8 cellular contexts compared by ENCODE assay signal in the genomic region with DNA sequence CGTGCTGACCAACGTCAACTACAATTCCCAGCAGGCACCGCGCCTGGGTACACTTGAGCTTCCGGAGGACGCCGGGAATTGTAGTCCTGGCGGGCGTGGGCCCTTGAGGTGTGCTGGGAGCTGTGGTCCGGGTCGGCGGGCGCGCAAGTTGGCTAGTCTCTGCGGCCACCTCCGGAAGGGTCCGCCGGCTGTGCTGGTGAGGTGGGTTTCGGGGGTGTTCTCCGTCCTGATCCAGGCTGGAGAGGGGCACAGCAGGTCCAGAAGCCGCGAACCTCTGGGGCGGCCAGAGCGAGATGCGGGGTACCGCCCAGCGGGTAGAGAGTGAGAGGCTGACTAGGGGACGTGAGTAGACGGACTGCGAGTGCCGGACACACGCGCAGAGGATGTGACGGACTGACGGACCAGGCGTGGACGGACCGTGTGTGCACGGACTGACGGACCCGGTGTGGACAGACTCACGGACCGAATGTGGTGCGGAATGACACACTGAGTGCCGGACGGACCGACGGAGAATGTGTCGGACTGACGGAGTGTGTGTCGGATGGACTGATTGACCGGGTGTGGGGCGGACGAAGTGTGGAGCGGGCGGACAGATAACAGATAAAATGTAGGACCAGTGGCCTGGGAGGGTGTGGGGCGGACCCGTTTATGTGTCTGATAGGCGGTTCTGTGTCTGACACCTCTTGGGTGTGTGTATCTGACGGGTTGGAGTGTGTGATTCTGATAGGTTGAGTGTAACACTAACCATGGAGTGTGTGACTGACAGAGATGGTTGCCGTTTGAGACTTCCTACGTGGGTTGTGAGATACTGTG. TPM values are rescaled to one million over a fixed set of nuclear protein-coding genes. Genes with fewer than 3 reads are reported as not detected.
DNase-seq lines count a peak whose midpoint lies in the region; ATAC-seq and TF ChIP-seq lines count a peak whose summit lies in the region.

A gene (plus strand): TSS at position 81 of the 813 bp plus-strand sequence. CDS start 7,809 bp downstream, outside the sequence.

- peak; percentile 98 for ATAC-seq in gastroesophageal sphincter

- H3F3A ChIP-seq in MM.1S (ENCODE audit: insufficient read depth, low read length) = no peaks in the 10 kb centered on the region

- H3K9ac ChIP-seq in MM.1S (ENCODE audit: low read length) (peak within 1 kb of the TSS; percentile 88), subcutaneous abdominal adipose tissue (ENCODE audit: low read length in 5 of 5) (peak within 1 kb of the TSS; percentile 81 to 93 (median 87))

- H3K4me3 ChIP-seq in MM.1S (ENCODE audit: low read length) (peak within 1 kb of the TSS; percentile 90), gastroesophageal sphincter (peak within 1 kb of the TSS; percentile 64 to 75), neutrophil (ENCODE audit: low read depth in 1 of 2, low read length in 1 of 2) (peak within 1 kb of the TSS; percentile 78 to 94), subcutaneous abdominal adipose tissue (ENCODE audit: low read depth in 1 of 5, low read length in 5 of 5) (peak within 1 kb of the TSS; percentile 88 to 99 (median 91))

- TF ChIP-seq EP300 in gastroesophageal sphincter (IDR thresholded peaks at IDR 0.05) = no peak

- peak; percentile 40 to 59 for TF ChIP-seq POLR2A in gastroesophageal sphincter (IDR thresholded peaks at IDR 0.05)

- no peaks in the 10 kb centered on the region for H4K20me1 ChIP-seq in MM.1S (ENCODE audit: insufficient read depth, low read length)

- peaks cover 7% of the 10 kb centered on the region; the same call in 1 of the 2 replicates for H3K4me1 ChIP-seq in MM.1S (ENCODE audit: low read length)
- peaks cover 3 to 38% (median 15%) of the 10 kb centered on the region in 3 donors for H3K4me1 ChIP-seq in gastroesophageal sphincter
- peaks cover 17 to 21% of the 10 kb centered on the region in 2 experiments for H3K4me1 ChIP-seq in neutrophil (ENCODE audit: control insufficient read depth in 1 of 2, insufficient read depth in 1 of 2, low read depth in 1 of 2, low read length in 1 of 2)
- peaks cover 10 to 38% (median 26%) of the 10 kb centered on the region in 5 donors for H3K4me1 ChIP-seq in subcutaneous abdominal adipose tissue (ENCODE audit: control insufficient read depth in 5 of 5, insufficient read depth in 5 of 5, low read length in 5 of 5)

- H3K9me3 ChIP-seq in MM.1S (replicated peaks; ENCODE audit: insufficient read depth, low read length) (no peaks in the 10 kb centered on the region), gastroesophageal sphincter (no peaks in the 10 kb centered on the region), neutrophil (no peaks in the 10 kb centered on the region), subcutaneous abdominal adipose tissue (ENCODE audit: control insufficient read depth in 5 of 5, low read length in 5 of 5) (no peaks in the 10 kb centered on the region)

- no peaks in the 10 kb centered on the region for H3K36me3 ChIP-seq in MM.1S (replicated peaks; ENCODE audit: insufficient read depth, low read length)
- peaks cover 0 to 18% of the 10 kb centered on the region in 2 donors for H3K36me3 ChIP-seq in gastroesophageal sphincter
- no peaks in the 10 kb centered on the region for H3K36me3 ChIP-seq in neutrophil
- H3K36me3 ChIP-seq in subcutaneous abdominal adipose tissue (ENCODE audit: control insufficient read depth in 5 of 5, insufficient read depth in 5 of 5, low read length in 5 of 5) = peaks cover 0 to 7% (median 3%) of the 10 kb centered on the region in 5 donors

- no peaks in the 10 kb centered on the region for H3K27me3 ChIP-seq in MM.1S (replicated peaks; ENCODE audit: insufficient read depth, low read length)
- no peaks in the 10 kb centered on the region for H3K27me3 ChIP-seq in gastroesophageal sphincter
- H3K27me3 ChIP-seq in neutrophil = no peaks in the 10 kb centered on the region
- no peaks in the 10 kb centered on the region for H3K27me3 ChIP-seq in subcutaneous abdominal adipose tissue (ENCODE audit: control insufficient read depth in 5 of 5, insufficient read depth in 4 of 5, low read length in 5 of 5)

- H3K27ac ChIP-seq in MM.1S (ENCODE audit: low read length) (peak within 1 kb of the TSS; percentile 61; the same call in 1 of the 2 replicates), gastroesophageal sphincter (peak within 1 kb of the TSS; percentile 76 to 97 (median 96)), neutrophil (peak within 1 kb of the TSS; percentile 75), subcutaneous abdominal adipose tissue (ENCODE audit: low read depth, low read length) (peak within 1 kb of the TSS; percentile 82)

- H3K9me2 ChIP-seq in MM.1S (replicated peaks; ENCODE audit: insufficient read depth, low read length) = no peaks in the 10 kb centered on the region

- DNase-seq in GF-D8 (lab: John Stamatoyannopoulos, UW) (peak; percentile 75), HCEC 1CT (peak; percentile 95), MM.1S (peak; percentile 96), SHP77 treated with DMSO at 0.1 percent for 48 hours (lab: John Stamatoyannopoulos, UW) (peak; percentile 89), activated gamma-delta T cell treated with Interleukin-2 at 50 U/mL for 16 hours (peak; percentile 85)

- H3K4me2 ChIP-seq in MM.1S (ENCODE audit: low read depth, low read length) = peak within 1 kb of the TSS; percentile 62

- 0% methylated on average over 19 to 29 of the region's 62 CpGs for WGBS in gastroesophageal sphincter (ENCODE audit: low coverage in 1 of 2), 2 donors

- TF ChIP-seq CTCF in MM.1S (IDR thresholded peaks at IDR 0.05; ENCODE audit: low read length) (no peak), gastroesophageal sphincter (IDR thresholded peaks at IDR 0.05) (peak in 2 of 4 experiments; percentile 9 to 18), neutrophil (IDR thresholded peaks at IDR 0.05) (no peak)

- H3K79me2 ChIP-seq in MM.1S (ENCODE audit: low read length) = peaks cover 10% of the 10 kb centered on the region

- peak within 1 kb of the TSS; percentile 95 for H2AFZ ChIP-seq in MM.1S (ENCODE audit: low read length)

RNA-seq across cellular contexts. Expression of the gene that starts here (rescaled TPM):
- 1 to 10 TPM; 2.4 to 4.8 (median 2.9) TPM for total RNA-seq in gastroesophageal sphincter

Comparison
In these comparisons a context has a peak if more than half of its experiments do, and no peak if none do; other contexts are left out.
1. Peak in every context shown above with its lines: DNase-seq, ATAC-seq, H3K4me3 ChIP-seq and H3K27ac ChIP-seq.